In genomic region chr4:153757407-153757806, GRCh38 we compare ENCODE assay signal across 22 cellular contexts. TPM values are rescaled to one million over a fixed set of nuclear protein-coding genes. Genes with fewer than 3 reads are reported as not detected.
DNase-seq lines count a peak whose midpoint lies in the region; ATAC-seq and TF ChIP-seq lines count a peak whose summit lies in the region.
"Had no signal": no experiment of that assay in that cellular context is flagged by ENCODE, and none has a peak within 500 bp of the region (broad histone marks: within the 10 kb centered on the region; RNA-seq: fewer than 3 reads in every experiment).

No MANE protein-coding gene starts in this region.

- H3K36me3 ChIP-seq in mucosa of descending colon (ENCODE audit: low read depth) = no peaks in the 10 kb centered on the region
- H3K36me3 ChIP-seq: esophagus muscularis mucosa, heart left ventricle had no signal

- H3K4me3 Mint-ChIP-seq in Calu3 (ENCODE audit: low read depth, unreplicated experiment) = no peak overlapping the region
- H3K4me3 Mint-ChIP-seq in neural crest cell = peak overlapping the region; percentile 90
- H3K4me3 Mint-ChIP-seq: activated B cell treated with CpG ODN at 0.5 μM for 24 hours; activated CD8-positive, alpha-beta memory T cell treated with anti-CD3 and anti-CD28 coated beads, Interleukin-2, amount 10 ng/mL, durations not matched to agents 7 days and 5 days; activated naive CD4-positive, alpha-beta T cell treated with anti-CD3 and anti-CD28 coated beads, Interleukin-2, amount 10 ng/mL, durations not matched to agents 7 days and 5 days; B cell had no signal

- CTCF ChIA-PET in Calu3 (lab: Charles Lee) = no interaction called here

- no peak for ATAC-seq in mucosa of descending colon
- ATAC-seq: activated CD8-positive, alpha-beta memory T cell treated with anti-CD3 and anti-CD28 coated beads, Interleukin-2, amount 10 ng/mL, durations not matched to agents 7 days and 5 days; heart left ventricle had no signal

- DNase-seq in Calu3 = no peak
- DNase-seq in MV-4-11 (lab: John Stamatoyannopoulos, UW) = peak; percentile 74
- DNase-seq in astrocyte of the hippocampus (ENCODE audit: low read depth, low spot score) = peak; percentile 80
- no peak for DNase-seq in neural crest cell (ENCODE audit: low read depth, low spot score)
- no peak for DNase-seq in mucosa of descending colon
- no peak for DNase-seq in NCI-H1048 (lab: John Stamatoyannopoulos, UW)
- no peak for DNase-seq in germinal center (ENCODE audit: low spot score)
- DNase-seq in NCI-H2227 treated with DMSO at 0.1 percent for 48 hours (lab: John Stamatoyannopoulos, UW) = no peak
- DNase-seq: activated B cell treated with CpG ODN at 0.5 μM for 24 hours; activated CD8-positive, alpha-beta memory T cell treated with anti-CD3 and anti-CD28 coated beads, Interleukin-2, amount 10 ng/mL, durations not matched to agents 7 days and 5 days; activated naive CD4-positive, alpha-beta T cell treated with anti-CD3 and anti-CD28 coated beads, Interleukin-2, amount 10 ng/mL, durations not matched to agents 7 days and 5 days; DMS153; dorsolateral prefrontal cortex; heart left ventricle; NCI-H2107; NCI-H69; occipital lobe; RPMI8226; T-helper 1 cell had no signal

- TF ChIP-seq CTCF in Calu3 (IDR thresholded peaks at IDR 0.05; ENCODE audit: unreplicated experiment) (no peak), neural crest cell (conservative IDR thresholded peaks at IDR 0.05) (no peak), mucosa of descending colon (IDR thresholded peaks at IDR 0.05) (no peak)

- H3K4me3 ChIP-seq in mucosa of descending colon = no peak overlapping the region
- H3K4me3 ChIP-seq: esophagus muscularis mucosa, heart left ventricle had no signal

- H3K27me3 Mint-ChIP-seq in Calu3 (ENCODE audit: unreplicated experiment) = peaks cover 13% of the 10 kb centered on the region
- H3K27me3 Mint-ChIP-seq in neural crest cell (ENCODE audit: low read depth) = no peaks in the 10 kb centered on the region

- peaks cover 11% of the 10 kb centered on the region for H3K4me1 Mint-ChIP-seq in Calu3 (ENCODE audit: low read depth, unreplicated experiment)
- peaks cover 59% of the 10 kb centered on the region for H3K4me1 Mint-ChIP-seq in neural crest cell
- H3K4me1 Mint-ChIP-seq: activated CD8-positive, alpha-beta memory T cell treated with anti-CD3 and anti-CD28 coated beads, Interleukin-2, amount 10 ng/mL, durations not matched to agents 7 days and 5 days had no signal

- H3K27ac Mint-ChIP-seq in Calu3 (ENCODE audit: unreplicated experiment) (peak overlapping the region; percentile 8), neural crest cell (ENCODE audit: unreplicated experiment) (no peak overlapping the region)
- H3K27ac Mint-ChIP-seq: activated B cell treated with CpG ODN at 0.5 μM for 24 hours; activated CD8-positive, alpha-beta memory T cell treated with anti-CD3 and anti-CD28 coated beads, Interleukin-2, amount 10 ng/mL, durations not matched to agents 7 days and 5 days; B cell had no signal

- H3K36me3 Mint-ChIP-seq in Calu3 (ENCODE audit: insufficient read depth, unreplicated experiment) (peaks cover 6% of the 10 kb centered on the region), neural crest cell (ENCODE audit: low read depth) (peaks cover 36% of the 10 kb centered on the region)
- H3K36me3 Mint-ChIP-seq: activated CD8-positive, alpha-beta memory T cell treated with anti-CD3 and anti-CD28 coated beads, Interleukin-2, amount 10 ng/mL, durations not matched to agents 7 days and 5 days; activated naive CD4-positive, alpha-beta T cell treated with anti-CD3 and anti-CD28 coated beads, Interleukin-2, amount 10 ng/mL, durations not matched to agents 7 days and 5 days had no signal

- no peaks in the 10 kb centered on the region for H3K9me3 Mint-ChIP-seq in Calu3 (ENCODE audit: low read depth, unreplicated experiment)
- H3K9me3 Mint-ChIP-seq in neural crest cell = peaks cover 3% of the 10 kb centered on the region
- H3K9me3 Mint-ChIP-seq: activated naive CD4-positive, alpha-beta T cell treated with anti-CD3 and anti-CD28 coated beads, Interleukin-2, amount 10 ng/mL, durations not matched to agents 7 days and 5 days had no signal

- no peaks in the 10 kb centered on the region for H3K9me3 ChIP-seq in mucosa of descending colon
- H3K9me3 ChIP-seq: esophagus muscularis mucosa had no signal

- intact Hi-C loops in Calu3 (cut with micrococcal nuclease; ENCODE audit: unreplicated experiment) = no loop called here
- intact Hi-C loops in mucosa of descending colon (cut with DNase I, micrococcal nuclease) = no loop called here

- H3K4me1 ChIP-seq in mucosa of descending colon (ENCODE audit: low read depth) = peaks cover 5% of the 10 kb centered on the region

- BruUV-seq in Calu3 (replicated peaks; lab: Mats Ljungman, UMichigan) = no TSS peak

RNA-seq across cellular contexts. Expression of gene RNF175, which starts 2.4 kb away (rescaled TPM):
- 0.54 and 0.66 TPM in 2 replicates for total RNA-seq in Calu3 (2022)
- total RNA-seq in neural crest cell = 25.7 and 26.6 TPM in 2 replicates
- under 1 TPM in 1 of 3 donors, not detected in 2; 0.63 TPM for total RNA-seq in mucosa of descending colon
- total RNA-seq: activated B cell treated with CpG ODN at 0.5 μM for 24 hours; activated CD8-positive, alpha-beta memory T cell treated with anti-CD3 and anti-CD28 coated beads, Interleukin-2, amount 10 ng/mL, durations not matched to agents 7 days and 5 days; B cell; subcutaneous adipose tissue had no signal

RNA-seq across cellular contexts. Expression of gene SFRP2, which starts 31.5 kb away (rescaled TPM):
- total RNA-seq in Calu3 (2022) (not detected in 2 replicates), neural crest cell (197 and 203 TPM in 2 replicates), mucosa of descending colon (10 to 100 TPM in 2 of 3 donors, 1 to 10 TPM in 1; 3.9 to 51.9 (median 32.5) TPM)
- total RNA-seq: activated B cell treated with CpG ODN at 0.5 μM for 24 hours; activated CD8-positive, alpha-beta memory T cell treated with anti-CD3 and anti-CD28 coated beads, Interleukin-2, amount 10 ng/mL, durations not matched to agents 7 days and 5 days; B cell had no signal

Comparison
In these comparisons a context has a peak if more than half of its experiments do, and no peak if none do; other contexts are left out.
1. DNase-seq: peak in MV-4-11 (single experiment) and astrocyte of the hippocampus (single experiment); none in Calu3 (single experiment), neural crest cell (single experiment), mucosa of descending colon (0 of 3), NCI-H1048 (single experiment), germinal center (single experiment) and NCI-H2227 treated with DMSO at 0.1 percent for 48 hours (single experiment).
2. RNA of gene RNF175, which starts 2.4 kb away (total RNA-seq): 25.7 to 26.6 TPM in neural crest cell; 0.54 to 0.66 TPM in Calu3 and 0.63 TPM in mucosa of descending colon; every median in the first group is over 10 times any median in the second.